In the genomic region with DNA sequence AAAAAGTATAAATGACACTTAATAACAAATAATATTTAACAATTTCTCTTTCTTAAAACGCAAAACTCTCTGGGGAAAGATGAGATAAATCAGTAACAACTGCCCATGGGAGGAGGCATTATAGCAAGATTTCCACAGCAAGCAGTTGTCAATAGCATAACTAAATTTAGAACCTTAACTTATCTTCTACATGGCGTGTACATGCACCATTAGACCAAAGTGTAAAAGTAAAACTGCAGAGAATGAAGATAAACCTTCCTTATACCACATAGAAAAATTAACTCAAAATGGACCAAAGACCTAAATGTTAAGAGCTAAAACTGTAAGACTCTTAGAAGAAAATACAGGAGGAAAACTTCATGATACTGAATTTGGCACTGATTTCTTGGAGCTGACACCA, we compare ENCODE assay signal across 19 cellular contexts.
"Had no signal": no experiment of that assay in that cellular context is flagged by ENCODE, and none has a peak within 500 bp of the region (broad histone marks: within the 10 kb centered on the region; RNA-seq: fewer than 3 reads in every experiment).

No MANE protein-coding gene starts in this region.

- H3K36me3 ChIP-seq: heart left ventricle, neural progenitor cell, pancreas, thyroid gland, uterus had no signal

- ATAC-seq: activated CD8-positive, alpha-beta memory T cell treated with anti-CD3 and anti-CD28 coated beads, Interleukin-2, amount 10 ng/mL, durations not matched to agents 7 days and 5 days; pancreas had no signal

- H3K27me3 Mint-ChIP-seq: activated B cell treated with CpG ODN at 0.5 μM for 24 hours; activated CD8-positive, alpha-beta memory T cell treated with anti-CD3 and anti-CD28 coated beads, Interleukin-2, amount 10 ng/mL, durations not matched to agents 7 days and 5 days; activated T-cell treated with anti-CD3 and anti-CD28 coated beads, Interleukin-2, amount 50 U/mL, for 24 hours had no signal

- H3K9me3 ChIP-seq: heart left ventricle, pancreas, thyroid gland, uterus had no signal

- DNase-seq: activated B cell treated with CpG ODN at 0.5 μM for 24 hours; activated CD4-positive, alpha-beta T cell treated with anti-CD3 and anti-CD28 coated beads, Interleukin-2, amount 50 U/mL, for 1 hour; activated CD8-positive, alpha-beta memory T cell treated with anti-CD3 and anti-CD28 coated beads, Interleukin-2, amount 10 ng/mL, durations not matched to agents 7 days and 5 days; activated gamma-delta T cell treated with Interleukin-2 at 50 U/mL for 16 hours; activated T-cell treated with anti-CD3 and anti-CD28 coated beads, Interleukin-2, amount 50 U/mL, for 24 hours; caudate nucleus; effector CD8-positive, alpha-beta T cell; heart left ventricle; islet precursor cell; mesendoderm; pancreas; T-helper 1 cell; thyroid gland; uterus had no signal

- H3K9ac ChIP-seq: neural progenitor cell had no signal

- H3K4me2 ChIP-seq: neural progenitor cell had no signal

- H3K4me3 ChIP-seq: coronary artery, neural progenitor cell, pancreas, skin epidermis, thyroid gland, uterus had no signal

- H3K4me3 Mint-ChIP-seq: activated B cell treated with CpG ODN at 0.5 μM for 24 hours; activated CD8-positive, alpha-beta memory T cell treated with anti-CD3 and anti-CD28 coated beads, Interleukin-2, amount 10 ng/mL, durations not matched to agents 7 days and 5 days; activated T-cell treated with anti-CD3 and anti-CD28 coated beads, Interleukin-2, amount 50 U/mL, for 24 hours; neural progenitor cell had no signal

- H3K27ac Mint-ChIP-seq: activated B cell treated with CpG ODN at 0.5 μM for 24 hours; activated CD8-positive, alpha-beta memory T cell treated with anti-CD3 and anti-CD28 coated beads, Interleukin-2, amount 10 ng/mL, durations not matched to agents 7 days and 5 days; neural progenitor cell had no signal

- H3K27ac ChIP-seq: coronary artery, neural progenitor cell, pancreas, thyroid gland, uterus had no signal

- H3K27me3 ChIP-seq: heart left ventricle, neural progenitor cell, pancreas, thyroid gland, uterus had no signal

- H2AFZ ChIP-seq: neural progenitor cell had no signal

- H3K9me3 Mint-ChIP-seq: activated B cell treated with CpG ODN at 0.5 μM for 24 hours, neural progenitor cell had no signal

- FAIRE-seq: astrocyte, frontal cortex, pancreas had no signal

- H3K4me1 ChIP-seq: pancreas, uterus had no signal

- H3K36me3 Mint-ChIP-seq: neural progenitor cell had no signal
